In genomic region chr11:106681435-106681834, GRCh38 we compare ENCODE assay signal across 1 cellular context.
TF ChIP-seq lines count a peak whose summit lies in the region.

No MANE protein-coding gene starts in this region.

TF ChIP-seq in SK-N-SH, 30 proteins besides CTCF, POLR2A, EP300 and RAD21 (continued from another document):
- TF ChIP-seq, protein P1, sequence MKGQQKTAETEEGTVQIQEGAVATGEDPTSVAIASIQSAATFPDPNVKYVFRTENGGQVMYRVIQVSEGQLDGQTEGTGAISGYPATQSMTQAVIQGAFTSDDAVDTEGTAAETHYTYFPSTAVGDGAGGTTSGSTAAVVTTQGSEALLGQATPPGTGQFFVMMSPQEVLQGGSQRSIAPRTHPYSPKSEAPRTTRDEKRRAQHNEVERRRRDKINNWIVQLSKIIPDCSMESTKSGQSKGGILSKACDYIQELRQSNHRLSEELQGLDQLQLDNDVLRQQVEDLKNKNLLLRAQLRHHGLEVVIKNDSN (IDR thresholded peaks at IDR 0.05; ENCODE audit: borderline replicate concordance, low read depth): no peak
- TF ChIP-seq RFX5 (IDR thresholded peaks at IDR 0.05; ENCODE audit: low read length) (no peak), MEF2A (IDR thresholded peaks at IDR 0.05; ENCODE audit: borderline replicate concordance, low read depth) (no peak), SMC3 (IDR thresholded peaks at IDR 0.05; ENCODE audit: low read depth, low read length) (no peak), GATA2 (CRISPR knock-in tag; IDR thresholded peaks at IDR 0.05) (no peak), POLR2AphosphoS5 (IDR thresholded peaks at IDR 0.05; ENCODE audit: low read depth, low read length) (no peak), ELF1 (IDR thresholded peaks at IDR 0.05) (no peak), RCOR1 (IDR thresholded peaks at IDR 0.05; ENCODE audit: low read length) (no peak)
- TF ChIP-seq, protein P2, sequence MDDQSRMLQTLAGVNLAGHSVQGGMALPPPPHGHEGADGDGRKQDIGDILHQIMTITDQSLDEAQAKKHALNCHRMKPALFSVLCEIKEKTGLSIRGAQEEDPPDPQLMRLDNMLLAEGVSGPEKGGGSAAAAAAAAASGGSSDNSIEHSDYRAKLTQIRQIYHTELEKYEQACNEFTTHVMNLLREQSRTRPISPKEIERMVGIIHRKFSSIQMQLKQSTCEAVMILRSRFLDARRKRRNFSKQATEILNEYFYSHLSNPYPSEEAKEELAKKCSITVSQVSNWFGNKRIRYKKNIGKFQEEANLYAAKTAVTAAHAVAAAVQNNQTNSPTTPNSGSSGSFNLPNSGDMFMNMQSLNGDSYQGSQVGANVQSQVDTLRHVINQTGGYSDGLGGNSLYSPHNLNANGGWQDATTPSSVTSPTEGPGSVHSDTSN (IDR thresholded peaks at IDR 0.05): peak; percentile 83
- TF ChIP-seq, protein P3, sequence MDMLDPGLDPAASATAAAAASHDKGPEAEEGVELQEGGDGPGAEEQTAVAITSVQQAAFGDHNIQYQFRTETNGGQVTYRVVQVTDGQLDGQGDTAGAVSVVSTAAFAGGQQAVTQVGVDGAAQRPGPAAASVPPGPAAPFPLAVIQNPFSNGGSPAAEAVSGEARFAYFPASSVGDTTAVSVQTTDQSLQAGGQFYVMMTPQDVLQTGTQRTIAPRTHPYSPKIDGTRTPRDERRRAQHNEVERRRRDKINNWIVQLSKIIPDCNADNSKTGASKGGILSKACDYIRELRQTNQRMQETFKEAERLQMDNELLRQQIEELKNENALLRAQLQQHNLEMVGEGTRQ (IDR thresholded peaks at IDR 0.05; ENCODE audit: borderline replicate concordance, low read depth, low read length): no peak
- TF ChIP-seq, protein P4, sequence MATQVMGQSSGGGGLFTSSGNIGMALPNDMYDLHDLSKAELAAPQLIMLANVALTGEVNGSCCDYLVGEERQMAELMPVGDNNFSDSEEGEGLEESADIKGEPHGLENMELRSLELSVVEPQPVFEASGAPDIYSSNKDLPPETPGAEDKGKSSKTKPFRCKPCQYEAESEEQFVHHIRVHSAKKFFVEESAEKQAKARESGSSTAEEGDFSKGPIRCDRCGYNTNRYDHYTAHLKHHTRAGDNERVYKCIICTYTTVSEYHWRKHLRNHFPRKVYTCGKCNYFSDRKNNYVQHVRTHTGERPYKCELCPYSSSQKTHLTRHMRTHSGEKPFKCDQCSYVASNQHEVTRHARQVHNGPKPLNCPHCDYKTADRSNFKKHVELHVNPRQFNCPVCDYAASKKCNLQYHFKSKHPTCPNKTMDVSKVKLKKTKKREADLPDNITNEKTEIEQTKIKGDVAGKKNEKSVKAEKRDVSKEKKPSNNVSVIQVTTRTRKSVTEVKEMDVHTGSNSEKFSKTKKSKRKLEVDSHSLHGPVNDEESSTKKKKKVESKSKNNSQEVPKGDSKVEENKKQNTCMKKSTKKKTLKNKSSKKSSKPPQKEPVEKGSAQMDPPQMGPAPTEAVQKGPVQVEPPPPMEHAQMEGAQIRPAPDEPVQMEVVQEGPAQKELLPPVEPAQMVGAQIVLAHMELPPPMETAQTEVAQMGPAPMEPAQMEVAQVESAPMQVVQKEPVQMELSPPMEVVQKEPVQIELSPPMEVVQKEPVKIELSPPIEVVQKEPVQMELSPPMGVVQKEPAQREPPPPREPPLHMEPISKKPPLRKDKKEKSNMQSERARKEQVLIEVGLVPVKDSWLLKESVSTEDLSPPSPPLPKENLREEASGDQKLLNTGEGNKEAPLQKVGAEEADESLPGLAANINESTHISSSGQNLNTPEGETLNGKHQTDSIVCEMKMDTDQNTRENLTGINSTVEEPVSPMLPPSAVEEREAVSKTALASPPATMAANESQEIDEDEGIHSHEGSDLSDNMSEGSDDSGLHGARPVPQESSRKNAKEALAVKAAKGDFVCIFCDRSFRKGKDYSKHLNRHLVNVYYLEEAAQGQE (IDR thresholded peaks at IDR 0.05; ENCODE audit: low read depth, low read length): no peak
- TF ChIP-seq, protein P5, sequence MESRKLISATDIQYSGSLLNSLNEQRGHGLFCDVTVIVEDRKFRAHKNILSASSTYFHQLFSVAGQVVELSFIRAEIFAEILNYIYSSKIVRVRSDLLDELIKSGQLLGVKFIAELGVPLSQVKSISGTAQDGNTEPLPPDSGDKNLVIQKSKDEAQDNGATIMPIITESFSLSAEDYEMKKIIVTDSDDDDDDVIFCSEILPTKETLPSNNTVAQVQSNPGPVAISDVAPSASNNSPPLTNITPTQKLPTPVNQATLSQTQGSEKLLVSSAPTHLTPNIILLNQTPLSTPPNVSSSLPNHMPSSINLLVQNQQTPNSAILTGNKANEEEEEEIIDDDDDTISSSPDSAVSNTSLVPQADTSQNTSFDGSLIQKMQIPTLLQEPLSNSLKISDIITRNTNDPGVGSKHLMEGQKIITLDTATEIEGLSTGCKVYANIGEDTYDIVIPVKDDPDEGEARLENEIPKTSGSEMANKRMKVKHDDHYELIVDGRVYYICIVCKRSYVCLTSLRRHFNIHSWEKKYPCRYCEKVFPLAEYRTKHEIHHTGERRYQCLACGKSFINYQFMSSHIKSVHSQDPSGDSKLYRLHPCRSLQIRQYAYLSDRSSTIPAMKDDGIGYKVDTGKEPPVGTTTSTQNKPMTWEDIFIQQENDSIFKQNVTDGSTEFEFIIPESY (IDR thresholded peaks at IDR 0.05; ENCODE audit: borderline replicate concordance, low read depth): no peak
TF ChIP-seq in SK-N-SH: peak in this region for 5.
